ENCODE assay signal across 21 cellular contexts in genomic region chr10:90635111-90635798, GRCh38.
"Had no signal": no experiment of that assay in that cellular context is flagged by ENCODE, and none has a peak within 500 bp of the region (broad histone marks: within the 10 kb centered on the region; RNA-seq: fewer than 3 reads in every experiment).

No MANE protein-coding gene starts in this region.

- H3K27me3 ChIP-seq: esophagus muscularis mucosa, sigmoid colon, upper lobe of right lung had no signal

- H3K9me3 ChIP-seq: esophagus muscularis mucosa, prostate gland, sigmoid colon, upper lobe of right lung had no signal

- H3K4me1 Mint-ChIP-seq: activated CD4-positive, alpha-beta memory T cell treated with anti-CD3 and anti-CD28 coated beads, Interleukin-2, amount 10 ng/mL, durations not matched to agents 7 days and 5 days; activated CD4-positive, alpha-beta T cell treated with anti-CD3 and anti-CD28 coated beads for 36 hours; activated naive CD8-positive, alpha-beta T cell treated with anti-CD3 and anti-CD28 coated beads, Interleukin-2, amount 10 ng/mL, durations not matched to agents 7 days and 5 days; naive thymus-derived CD8-positive, alpha-beta T cell had no signal

- H3K4me1 ChIP-seq: esophagus muscularis mucosa, prostate gland, sigmoid colon, upper lobe of right lung had no signal

- H3K4me3 ChIP-seq: esophagus muscularis mucosa, lung, prostate gland, sigmoid colon, upper lobe of right lung had no signal

- ATAC-seq: activated CD4-positive, alpha-beta T cell treated with anti-CD3 and anti-CD28 coated beads for 36 hours; naive thymus-derived CD8-positive, alpha-beta T cell; stimulated activated naive CD8-positive, alpha-beta T cell treated with anti-CD3 and anti-CD28 coated beads, Interleukin-15, Interleukin-2, amounts not matched to agents 100 U/mL and 50 U/mL, for 24 hours; upper lobe of right lung had no signal

- H3K4me3 Mint-ChIP-seq: activated CD4-positive, alpha-beta memory T cell treated with anti-CD3 and anti-CD28 coated beads, Interleukin-2, amount 10 ng/mL, durations not matched to agents 7 days and 5 days; activated CD4-positive, alpha-beta T cell treated with anti-CD3 and anti-CD28 coated beads for 36 hours; activated naive CD8-positive, alpha-beta T cell treated with anti-CD3 and anti-CD28 coated beads, Interleukin-2, amount 10 ng/mL, durations not matched to agents 7 days and 5 days; naive thymus-derived CD8-positive, alpha-beta T cell had no signal

- H3K27ac ChIP-seq: esophagus muscularis mucosa, prostate gland, sigmoid colon, upper lobe of right lung, VCaP had no signal

- H3K27ac Mint-ChIP-seq: activated CD4-positive, alpha-beta memory T cell treated with anti-CD3 and anti-CD28 coated beads, Interleukin-2, amount 10 ng/mL, durations not matched to agents 7 days and 5 days; activated CD4-positive, alpha-beta T cell treated with anti-CD3 and anti-CD28 coated beads for 36 hours; activated naive CD8-positive, alpha-beta T cell treated with anti-CD3 and anti-CD28 coated beads, Interleukin-2, amount 10 ng/mL, durations not matched to agents 7 days and 5 days; naive thymus-derived CD8-positive, alpha-beta T cell had no signal

- DNase-seq: activated CD4-positive, alpha-beta memory T cell treated with anti-CD3 and anti-CD28 coated beads, Interleukin-2, amount 10 ng/mL, durations not matched to agents 7 days and 5 days; activated CD4-positive, alpha-beta T cell treated with anti-CD3 and anti-CD28 coated beads for 36 hours; activated gamma-delta T cell treated with Interleukin-2 at 50 U/mL for 16 hours; activated naive CD8-positive, alpha-beta T cell treated with anti-CD3 and anti-CD28 coated beads, Interleukin-2, amount 10 ng/mL, durations not matched to agents 7 days and 5 days; activated T-cell treated with anti-CD3 and anti-CD28 coated beads, Interleukin-2, amount 50 U/mL, for 48 hours; anterior cingulate cortex; foreskin fibroblast; glutamatergic neuron; left cardiac atrium; naive thymus-derived CD8-positive, alpha-beta T cell; nucleus accumbens; sigmoid colon; stimulated activated CD4-positive, alpha-beta T cell treated with anti-CD3 and anti-CD28 coated beads, Interleukin-12 subunit alpha, Interleukin-12 subunit beta, amount 100 ng/mL, for 4 hours; stimulated activated CD4-positive, alpha-beta T cell treated with anti-CD3 and anti-CD28 coated beads, Interleukin-2, amount 100 ng/mL, for 48 hours; stimulated activated naive CD8-positive, alpha-beta T cell treated with anti-CD3 and anti-CD28 coated beads, Interleukin-15, Interleukin-2, amounts not matched to agents 100 U/mL and 50 U/mL, for 24 hours; T1000; upper lobe of right lung had no signal

- H3K36me3 ChIP-seq: esophagus muscularis mucosa, prostate gland, sigmoid colon, upper lobe of right lung had no signal

- H3K36me3 Mint-ChIP-seq: activated naive CD8-positive, alpha-beta T cell treated with anti-CD3 and anti-CD28 coated beads, Interleukin-2, amount 10 ng/mL, durations not matched to agents 7 days and 5 days; naive thymus-derived CD8-positive, alpha-beta T cell had no signal

- H3K9me3 Mint-ChIP-seq: activated CD4-positive, alpha-beta memory T cell treated with anti-CD3 and anti-CD28 coated beads, Interleukin-2, amount 10 ng/mL, durations not matched to agents 7 days and 5 days; activated naive CD8-positive, alpha-beta T cell treated with anti-CD3 and anti-CD28 coated beads, Interleukin-2, amount 10 ng/mL, durations not matched to agents 7 days and 5 days had no signal
